Comparison of ENCODE assay signal across 30 cellular contexts in the genomic region with DNA sequence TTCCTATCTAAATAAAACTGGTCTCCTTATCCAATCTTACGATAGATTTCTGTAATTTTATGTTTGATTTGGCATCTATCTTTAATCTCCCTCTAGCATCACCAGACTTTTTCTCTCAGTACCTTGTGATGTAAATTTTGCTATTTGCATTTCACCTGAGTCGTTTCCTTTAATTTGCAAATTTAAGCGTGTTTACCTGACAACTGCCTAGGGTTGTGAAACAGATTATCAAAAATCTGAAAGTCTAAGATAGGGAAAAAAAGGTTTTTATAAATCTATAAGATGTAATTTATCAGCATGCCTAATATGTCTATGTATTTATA. TPM values are rescaled to one million over a fixed set of nuclear protein-coding genes. Genes with fewer than 3 reads are reported as not detected.
"Had no signal": no experiment of that assay in that cellular context is flagged by ENCODE, and none has a peak within 500 bp of the region (broad histone marks: within the 10 kb centered on the region; RNA-seq: fewer than 3 reads in every experiment).

No MANE protein-coding gene starts in this region.

- H3K4me3 ChIP-seq: esophagus squamous epithelium, left ventricle myocardium inferior, lung, ovary, skin epidermis, testis, transverse colon had no signal

- DNase-seq: activated B cell treated with CpG ODN at 0.5 μM for 24 hours; activated CD4-positive, alpha-beta T cell treated with anti-CD3 and anti-CD28 coated beads, Interleukin-2, amount 50 U/mL, for 1 hour; activated CD8-positive, alpha-beta T cell treated with anti-CD3 and anti-CD28 coated beads for 36 hours; activated gamma-delta T cell treated with Interleukin-2 at 50 U/mL for 16 hours; activated naive CD4-positive, alpha-beta T cell treated with anti-CD3 and anti-CD28 coated beads, Interleukin-2, amount 50 U/mL, for 16 hours; activated T-cell treated with anti-CD3 and anti-CD28 coated beads, Interleukin-2, amount 50 U/mL, for 4 hours; amniotic stem cell; caudate nucleus; cortex of kidney; esophagus squamous epithelium; foreskin melanocyte; glutamatergic neuron; left ventricle myocardium inferior; nephron progenitor cell; ovary; retina; stimulated activated CD4-positive, alpha-beta T cell treated with anti-CD3 and anti-CD28 coated beads, Interleukin-12 subunit alpha, Interleukin-12 subunit beta, amount 100 ng/mL, for 4 hours; stimulated activated CD4-positive, alpha-beta T cell treated with anti-CD3 and anti-CD28 coated beads, Interleukin-4, amount 100 ng/mL, for 1 hour; stimulated activated naive CD8-positive, alpha-beta T cell treated with anti-CD3 and anti-CD28 coated beads, Interleukin-15, Interleukin-2, amounts not matched to agents 100 U/mL and 50 U/mL, for 24 hours; T-helper 17 cell; T1000; testis; transverse colon had no signal

- H3K4me1 ChIP-seq: left ventricle myocardium inferior, testis, transverse colon had no signal

- H3K9me3 ChIP-seq: esophagus squamous epithelium, left ventricle myocardium inferior, ovary, testis, transverse colon had no signal

- H3K27ac ChIP-seq: esophagus squamous epithelium, left ventricle myocardium inferior, ovary, skin epidermis, testis, transverse colon had no signal

- H3K27me3 ChIP-seq: esophagus squamous epithelium, ovary, testis, transverse colon had no signal

- H3K36me3 ChIP-seq: esophagus squamous epithelium, left ventricle myocardium inferior, ovary, transverse colon had no signal

- ATAC-seq: activated CD8-positive, alpha-beta T cell treated with anti-CD3 and anti-CD28 coated beads for 36 hours; activated T-cell treated with anti-CD3 and anti-CD28 coated beads, Interleukin-2, amount 50 U/mL, for 4 hours; activated T-helper 17 cell treated with anti-CD3 and anti-CD28 coated beads, Interleukin-2, amount 50 U/mL, for 72 hours; sciatic nerve; stimulated activated naive CD8-positive, alpha-beta T cell treated with anti-CD3 and anti-CD28 coated beads, Interleukin-15, Interleukin-2, amounts not matched to agents 100 U/mL and 50 U/mL, for 24 hours; T-helper 17 cell had no signal

RNA-seq across cellular contexts. Expression of gene TMPRSS11E, which starts 39.4 kb away (rescaled TPM):
- total RNA-seq: activated B cell treated with CpG ODN at 0.5 μM for 24 hours; activated T-cell treated with anti-CD3 and anti-CD28 coated beads, Interleukin-2, amount 50 U/mL, for 4 hours; activated T-helper 17 cell treated with anti-CD3 and anti-CD28 coated beads, Interleukin-2, amount 50 U/mL, for 72 hours; chondrocyte; left ventricle myocardium inferior; lung; mesenteric fat pad; mucosa of gallbladder; ovary; sciatic nerve; T-helper 17 cell; transverse colon had no signal
- polyA plus RNA-seq: ovary had no signal
